In the genomic region with DNA sequence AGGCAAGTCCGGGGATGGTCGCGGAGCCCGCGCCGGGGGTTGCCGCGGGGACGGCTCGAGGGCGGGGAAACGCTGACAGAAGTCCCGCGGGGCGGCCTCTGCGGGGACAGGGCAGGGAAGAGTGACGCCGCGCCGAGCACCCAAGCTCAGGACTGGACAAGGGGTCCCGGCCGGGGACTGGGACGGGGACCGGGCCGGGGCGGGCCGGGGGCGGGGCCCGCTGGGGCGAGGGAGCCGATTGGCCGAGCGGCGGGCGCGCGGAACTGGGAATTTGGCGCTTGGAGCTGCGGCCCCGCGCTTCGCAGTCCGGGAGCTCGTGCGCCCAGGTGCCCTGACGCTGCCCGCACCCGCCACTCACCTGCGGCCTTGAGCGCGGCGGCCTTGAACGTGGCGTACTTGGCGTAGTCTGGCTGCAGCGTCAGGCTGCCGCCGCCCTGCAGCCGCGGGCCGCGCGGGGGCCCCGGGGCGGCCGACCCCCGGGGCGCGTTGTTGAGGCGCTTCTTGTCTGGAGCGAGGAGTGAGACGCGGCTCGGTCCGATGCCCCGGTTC, we compare ENCODE assay signal across 9 cellular contexts. TPM values are rescaled to one million over a fixed set of nuclear protein-coding genes. Genes with fewer than 3 reads are reported as not detected.
DNase-seq lines count a peak whose midpoint lies in the region; ATAC-seq and TF ChIP-seq lines count a peak whose summit lies in the region.
"Had no signal": no experiment of that assay in that cellular context is flagged by ENCODE, and none has a peak within 500 bp of the region (broad histone marks: within the 10 kb centered on the region; RNA-seq: fewer than 3 reads in every experiment).

No MANE protein-coding gene starts in this region.

- no peak for DNase-seq in activated CD4-positive, CD25-positive, alpha-beta regulatory T cell treated with anti-CD3 and anti-CD28 coated beads, Interleukin-2, amount 50 U/mL, for 72 hours
- no peak for DNase-seq in chondrocyte (ENCODE audit: low spot score)
- no peak for DNase-seq in left lobe of liver (ENCODE audit: low spot score)
- peak in 1 of 2 donors; percentile 57 for DNase-seq in suprapubic skin (ENCODE audit: low spot score in 2 of 2)
- no peak for DNase-seq in SK-N-DZ (ENCODE audit: low spot score)
- no peak for DNase-seq in aorta

- TF ChIP-seq CTCF in chondrocyte (IDR thresholded peaks at IDR 0.05): no peak
- no peak for TF ChIP-seq CTCF in suprapubic skin (IDR thresholded peaks at IDR 0.05)

- H3K27ac ChIP-seq in suprapubic skin (no peak overlapping the region), aorta (ENCODE audit: low read depth in 1 of 2, low read length in 2 of 2) (no peak overlapping the region)
- H3K27ac ChIP-seq: epithelial cell of prostate had no signal

- no peak overlapping the region for H3K27ac Mint-ChIP-seq in chondrocyte (ENCODE audit: unreplicated experiment)

- no peak for TF ChIP-seq POLR2A in suprapubic skin (IDR thresholded peaks at IDR 0.05)

- intact Hi-C loops in aorta (cut with DNase I): no loop called here

- peaks cover 10% of the 10 kb centered on the region for H3K36me3 ChIP-seq in suprapubic skin
- no peaks in the 10 kb centered on the region for H3K36me3 ChIP-seq in aorta (ENCODE audit: control insufficient read depth in 1 of 2, insufficient read depth in 2 of 2, low read length in 1 of 2)

- ATAC-seq in activated CD4-positive, CD25-positive, alpha-beta regulatory T cell treated with anti-CD3 and anti-CD28 coated beads, Interleukin-2, amount 50 U/mL, for 24 hours: peak; percentile 1 to 5
- ATAC-seq in left lobe of liver: peak; percentile 43
- no peak for ATAC-seq in GM21381 (IDR thresholded peaks at IDR 0.05; ENCODE audit: unreplicated experiment)
- no peak for ATAC-seq in aorta (ENCODE audit: low FRiP score)

- peaks cover 2% of the 10 kb centered on the region for H3K4me1 Mint-ChIP-seq in chondrocyte (ENCODE audit: low read depth)

- no peak for TF ChIP-seq EP300 in suprapubic skin (IDR thresholded peaks at IDR 0.05)

- H3K9me3 ChIP-seq in suprapubic skin: no peaks in the 10 kb centered on the region
- no peaks in the 10 kb centered on the region for H3K9me3 ChIP-seq in aorta (ENCODE audit: control insufficient read depth, low read length)

- H3K36me3 Mint-ChIP-seq in chondrocyte (ENCODE audit: low read depth): peaks cover 4% of the 10 kb centered on the region

- peaks cover 45% of the 10 kb centered on the region for H3K4me1 ChIP-seq in suprapubic skin
- H3K4me1 ChIP-seq in aorta (ENCODE audit: control insufficient read depth in 1 of 2, insufficient read depth in 2 of 2, low read length in 2 of 2): no peaks in the 10 kb centered on the region

- H3K4me3 ChIP-seq in suprapubic skin: peak overlapping the region; percentile 41
- no peak overlapping the region for H3K4me3 ChIP-seq in aorta (ENCODE audit: low read length in 2 of 2)

- peak overlapping the region; percentile 65 for H3K4me3 Mint-ChIP-seq in chondrocyte (ENCODE audit: unreplicated experiment)

- H3K27me3 ChIP-seq in suprapubic skin: peaks cover 60% of the 10 kb centered on the region
- H3K27me3 ChIP-seq in aorta (ENCODE audit: control insufficient read depth in 1 of 2, insufficient read depth in 2 of 2, low read length in 1 of 2): no peaks in the 10 kb centered on the region

- no peaks in the 10 kb centered on the region for H3K9me3 Mint-ChIP-seq in chondrocyte (ENCODE audit: low read depth)

- H3K27me3 Mint-ChIP-seq in chondrocyte (ENCODE audit: low read depth): peaks cover 22% of the 10 kb centered on the region

- WGBS in suprapubic skin: no CpG with 5 or more reads among the region's 76 CpGs
- 2% methylated on average over 50 to 76 of the region's 76 CpGs for WGBS in aorta, 2 donors

RNA-seq across cellular contexts. Expression of a gene that starts 4.8 kb away (rescaled TPM):
- not detected in 3 replicates for total RNA-seq in chondrocyte
- not detected for total RNA-seq in left lobe of liver
- not detected for total RNA-seq in suprapubic skin
- polyA plus RNA-seq in SK-N-DZ (2014; cell fraction: cytosol; rRNA removed): 0.16 TPM in 1 of 2 replicates, not detected in the other
- polyA plus RNA-seq in SK-N-DZ (2014; cell fraction: nucleus; rRNA removed): 3.7 and 5.5 TPM in 2 replicates
- not detected for total RNA-seq in aorta
- not detected for polyA plus RNA-seq in aorta

RNA-seq across cellular contexts. Expression of a gene that starts 16.5 kb away (rescaled TPM):
- 0.07 to 0.56 TPM (median 0.21 TPM) in 3 replicates for total RNA-seq in chondrocyte
- 0.10 TPM for total RNA-seq in left lobe of liver
- total RNA-seq in suprapubic skin: 1 to 10 TPM; 1.1 to 2.6 (median 1.9) TPM
- 0.21 and 0.69 TPM in 2 replicates for polyA plus RNA-seq in SK-N-DZ (2014; cell fraction: cytosol; rRNA removed)
- 1.1 and 1.2 TPM in 2 replicates for polyA plus RNA-seq in SK-N-DZ (2014; cell fraction: nucleus; rRNA removed)
- total RNA-seq in aorta: under 1 TPM; 0.24 to 0.32 TPM
- polyA plus RNA-seq in aorta: not detected

RNA-seq across cellular contexts. Expression of a gene that starts 36.8 kb away (rescaled TPM):
- 3.3 to 9.3 TPM (median 3.3 TPM) in 3 replicates for total RNA-seq in chondrocyte
- total RNA-seq in left lobe of liver: not detected
- 10 to 100 TPM in 1 of 4 donors, 1 to 10 TPM in 3; 8.8 to 16.5 (median 9.2) TPM for total RNA-seq in suprapubic skin
- polyA plus RNA-seq in SK-N-DZ (2014; cell fraction: cytosol; rRNA removed): 65.8 and 72.3 TPM in 2 replicates
- 75.6 and 76.1 TPM in 2 replicates for polyA plus RNA-seq in SK-N-DZ (2014; cell fraction: nucleus; rRNA removed)
- under 1 TPM; 0.58 to 0.84 TPM for total RNA-seq in aorta
- polyA plus RNA-seq in aorta: 1 to 10 TPM in 1 of 2 donors, not detected in 1; 2.6 TPM

RNA-seq across cellular contexts. Expression of a gene that starts 59.1 kb away (rescaled TPM):
- 0.87 to 0.92 TPM (median 0.92 TPM) in 3 replicates for total RNA-seq in chondrocyte
- total RNA-seq in left lobe of liver: not detected
- 1 to 10 TPM; 1.1 to 2.7 (median 1.7) TPM for total RNA-seq in suprapubic skin
- 46.1 and 48.4 TPM in 2 replicates for polyA plus RNA-seq in SK-N-DZ (2014; cell fraction: cytosol; rRNA removed)
- polyA plus RNA-seq in SK-N-DZ (2014; cell fraction: nucleus; rRNA removed): 22.6 and 39.4 TPM in 2 replicates
- under 1 TPM; 0.63 to 0.68 TPM for total RNA-seq in aorta
- polyA plus RNA-seq in aorta: under 1 TPM in 1 of 2 donors, not detected in 1; 0.05 TPM

Comparison
In these comparisons a context has a peak if more than half of its experiments do, and no peak if none do; other contexts are left out.
1. ATAC-seq: peak in activated CD4-positive, CD25-positive, alpha-beta regulatory T cell treated with anti-CD3 and anti-CD28 coated beads, Interleukin-2, amount 50 U/mL, for 24 hours (2 of 2) and left lobe of liver (single experiment); none in GM21381 (single experiment) and aorta (single experiment).